In the genomic region with DNA sequence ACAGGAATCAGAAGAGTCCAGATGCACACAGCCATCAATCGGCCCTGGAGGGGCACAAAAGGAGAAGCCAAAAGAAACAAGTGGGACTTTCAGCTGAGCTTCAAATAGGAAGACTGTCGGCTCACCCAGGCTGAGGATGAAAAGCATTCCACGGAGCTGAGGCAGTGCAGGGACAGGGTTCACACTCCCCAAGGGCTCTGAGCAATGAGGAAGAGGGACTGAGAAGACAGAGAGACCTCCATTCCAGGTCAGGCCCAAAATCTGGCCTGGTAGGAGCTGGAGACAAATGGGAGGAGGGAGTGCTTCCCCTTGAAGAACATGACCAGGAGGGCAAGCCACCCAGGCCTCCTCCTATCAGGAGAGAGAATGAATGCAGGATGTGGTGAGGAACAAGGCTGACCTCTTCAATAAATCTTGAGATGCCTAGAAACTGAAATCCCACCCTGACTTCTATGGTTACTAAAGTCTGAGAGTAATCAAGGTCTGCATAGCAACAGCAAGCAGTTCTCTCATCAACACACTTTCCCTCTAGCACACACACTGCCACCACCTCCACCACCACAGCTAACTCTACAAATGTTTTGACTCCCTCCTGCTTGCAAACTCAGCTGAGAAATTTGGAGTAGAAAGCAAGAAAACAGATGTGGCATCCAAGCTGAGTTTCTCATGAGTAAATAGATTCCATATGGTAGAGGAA, we compare ENCODE assay signal across 1 cellular context.
TF ChIP-seq lines count a peak whose summit lies in the region.

No MANE protein-coding gene starts in this region.

TF ChIP-seq in IMR-90, 13 proteins besides CTCF, POLR2A, EP300 and RAD21 (continued from another document):
- TF ChIP-seq, protein P1, sequence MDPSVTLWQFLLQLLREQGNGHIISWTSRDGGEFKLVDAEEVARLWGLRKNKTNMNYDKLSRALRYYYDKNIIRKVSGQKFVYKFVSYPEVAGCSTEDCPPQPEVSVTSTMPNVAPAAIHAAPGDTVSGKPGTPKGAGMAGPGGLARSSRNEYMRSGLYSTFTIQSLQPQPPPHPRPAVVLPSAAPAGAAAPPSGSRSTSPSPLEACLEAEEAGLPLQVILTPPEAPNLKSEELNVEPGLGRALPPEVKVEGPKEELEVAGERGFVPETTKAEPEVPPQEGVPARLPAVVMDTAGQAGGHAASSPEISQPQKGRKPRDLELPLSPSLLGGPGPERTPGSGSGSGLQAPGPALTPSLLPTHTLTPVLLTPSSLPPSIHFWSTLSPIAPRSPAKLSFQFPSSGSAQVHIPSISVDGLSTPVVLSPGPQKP (IDR thresholded peaks at IDR 0.05; ENCODE audit: borderline replicate concordance, low read depth, low read length) = no peak
- TF ChIP-seq, protein P2, sequence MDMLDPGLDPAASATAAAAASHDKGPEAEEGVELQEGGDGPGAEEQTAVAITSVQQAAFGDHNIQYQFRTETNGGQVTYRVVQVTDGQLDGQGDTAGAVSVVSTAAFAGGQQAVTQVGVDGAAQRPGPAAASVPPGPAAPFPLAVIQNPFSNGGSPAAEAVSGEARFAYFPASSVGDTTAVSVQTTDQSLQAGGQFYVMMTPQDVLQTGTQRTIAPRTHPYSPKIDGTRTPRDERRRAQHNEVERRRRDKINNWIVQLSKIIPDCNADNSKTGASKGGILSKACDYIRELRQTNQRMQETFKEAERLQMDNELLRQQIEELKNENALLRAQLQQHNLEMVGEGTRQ (IDR thresholded peaks at IDR 0.05; ENCODE audit: low read depth, low read length) = no peak
- no peak for TF ChIP-seq MAFK (IDR thresholded peaks at IDR 0.05; ENCODE audit: low read depth, low read length)
- TF ChIP-seq CEBPB (IDR thresholded peaks at IDR 0.05; ENCODE audit: low read depth, low read length) = no peak
- TF ChIP-seq MXI1 (IDR thresholded peaks at IDR 0.05; ENCODE audit: borderline replicate concordance, low read depth, low read length) = no peak
